Comparison of ENCODE assay signal across 8 cellular contexts in genomic region chr7:29748286-29749099, GRCh38. TPM values are rescaled to one million over a fixed set of nuclear protein-coding genes. Genes with fewer than 3 reads are reported as not detected.
A peak's percentile ranks its signal among the peaks of the same experiment; 100 is the strongest.
DNase-seq lines count a peak whose midpoint lies in the region; ATAC-seq and TF ChIP-seq lines count a peak whose summit lies in the region.

No MANE protein-coding gene starts in this region.

- H2AFZ ChIP-seq in Karpas-422 (ENCODE audit: low read length) (no peak overlapping the region), PC-3 (ENCODE audit: low read length) (no peak overlapping the region), osteoblast (ENCODE audit: low read length) (no peak overlapping the region)

- ATAC-seq in PC-3 = peak; percentile 66

- H3K27ac ChIP-seq in Karpas-422 (ENCODE audit: low read length) = no peak overlapping the region
- peak overlapping the region; percentile 37; the same call in 1 of the 2 replicates for H3K27ac ChIP-seq in PC-3 (ENCODE audit: low read length)
- H3K27ac ChIP-seq in osteoblast (ENCODE audit: low read depth, low read length) = no peak overlapping the region

- intact Hi-C loops in PC-3 (cut with micrococcal nuclease) = loop anchor here (1.0 to 5.0 kb wide), 7 partner anchors 25 to 314 kb away; partner anchors contain the start of gene WIPF3

- H3K4me1 ChIP-seq in Karpas-422 (ENCODE audit: low read length) = no peaks in the 10 kb centered on the region
- peaks cover 9% of the 10 kb centered on the region for H3K4me1 ChIP-seq in PC-3 (ENCODE audit: insufficient read depth, low read length)
- no peaks in the 10 kb centered on the region for H3K4me1 ChIP-seq in osteoblast (ENCODE audit: insufficient read depth, low read length)

- H3K27me3 ChIP-seq in Karpas-422 (ENCODE audit: low read length) (no peaks in the 10 kb centered on the region), PC-3 (ENCODE audit: low read length) (no peaks in the 10 kb centered on the region), osteoblast (ENCODE audit: insufficient read depth, low read length) (no peaks in the 10 kb centered on the region), H7 (ENCODE audit: control insufficient read depth, insufficient read depth, low read length) (no peaks in the 10 kb centered on the region)

- POLR2A ChIA-PET in PC-3 (lab: Charles Lee; ENCODE audit: unreplicated experiment) = interaction anchor here (0.6 kb wide), 2 partner anchors 41 to 90 kb away, joined by 3 read pairs; no protein-coding TSS in a partner anchor

- no peaks in the 10 kb centered on the region for H3F3A ChIP-seq in PC-3 (ENCODE audit: low read length, unreplicated experiment)

- peak; percentile 45 for DNase-seq in COLO829 (ENCODE audit: low spot score)
- DNase-seq in Karpas-422 = peak; percentile 71
- DNase-seq in PC-3 = peak; percentile 73
- DNase-seq in epithelial cell of esophagus (ENCODE audit: low read depth) = peak; percentile 51
- DNase-seq in osteoblast (ENCODE audit: insufficient read length, low spot score, missing footprints) = no peak
- no peak for DNase-seq in H7
- DNase-seq in activated CD4-positive, alpha-beta T cell treated with anti-CD3 and anti-CD28 coated beads, Interleukin-2, amount 50 U/mL, for 4 hours = no peak
- no peak for DNase-seq in UCSD-AML1 (lab: John Stamatoyannopoulos, UW; ENCODE audit: unreplicated experiment)

- H3K79me2 ChIP-seq in Karpas-422 (ENCODE audit: low read length) (no peaks in the 10 kb centered on the region), PC-3 (ENCODE audit: low read length) (no peaks in the 10 kb centered on the region), osteoblast (ENCODE audit: insufficient read depth, low read length) (no peaks in the 10 kb centered on the region)

- H3K4me3 ChIP-seq in Karpas-422 (ENCODE audit: low read length) (no peak overlapping the region), PC-3 (ENCODE audit: low read length) (0 out of 2 replicates have a peak overlapping the region, but pooled peaks have one; percentile 27), epithelial cell of esophagus (ENCODE audit: low read length) (no peak overlapping the region), osteoblast (ENCODE audit: insufficient read depth, low read length) (no peak overlapping the region), H7 (ENCODE audit: insufficient read depth, low read depth, low read length) (no peak overlapping the region)

- H3K9me3 ChIP-seq in Karpas-422 (ENCODE audit: low read length) = no peaks in the 10 kb centered on the region
- no peaks in the 10 kb centered on the region for H3K9me3 ChIP-seq in PC-3 (ENCODE audit: low read length)
- no peaks in the 10 kb centered on the region for H3K9me3 ChIP-seq in osteoblast (ENCODE audit: low read depth, low read length)

- TF ChIP-seq CTCF in PC-3 (conservative IDR thresholded peaks at IDR 0.05; ENCODE audit: low read depth, low read length) (peak; percentile 73), epithelial cell of esophagus (IDR thresholded peaks at IDR 0.05; ENCODE audit: insufficient read depth, low read depth, low read length, missing control alignments) (peak; percentile 62), osteoblast (IDR thresholded peaks at IDR 0.05; ENCODE audit: extremely low read depth, low read depth, low read length) (peak; percentile 59)

- H3K9ac ChIP-seq in Karpas-422 (ENCODE audit: low read length) (no peak overlapping the region), PC-3 (ENCODE audit: low read length) (no peak overlapping the region)

- H3K9me2 ChIP-seq in Karpas-422 (replicated peaks; ENCODE audit: insufficient read depth, low read length) = no peaks in the 10 kb centered on the region
- no peaks in the 10 kb centered on the region for H3K9me2 ChIP-seq in PC-3 (replicated peaks; ENCODE audit: low read length)

- H3K36me3 ChIP-seq in Karpas-422 (ENCODE audit: insufficient read depth, low read length) = no peaks in the 10 kb centered on the region
- H3K36me3 ChIP-seq in PC-3 (ENCODE audit: low read depth, low read length) = no peaks in the 10 kb centered on the region
- no peaks in the 10 kb centered on the region for H3K36me3 ChIP-seq in osteoblast (ENCODE audit: insufficient read depth, low read length)
- no peaks in the 10 kb centered on the region for H3K36me3 ChIP-seq in H7 (replicated peaks; ENCODE audit: control insufficient read depth, insufficient read depth, low read length)

- CTCF ChIA-PET in PC-3 (lab: Charles Lee) = interaction anchor here (0.5 to 1.4 kb wide), 7 partner anchors 64 to 558 kb away, joined by 3 to 10 read pairs (median 5); no protein-coding TSS in a partner anchor

- H3K4me2 ChIP-seq in Karpas-422 (ENCODE audit: low read depth, low read length, poor library complexity, severe bottlenecking) (no peak overlapping the region), PC-3 (ENCODE audit: low read length) (peak overlapping the region; percentile 71), osteoblast (ENCODE audit: insufficient read depth, low read length) (no peak overlapping the region)

- BruUV-seq in PC-3 (replicated peaks; lab: Mats Ljungman, UMichigan) = TSS peak; percentile 32

- H4K20me1 ChIP-seq in Karpas-422 (ENCODE audit: insufficient read depth, low read depth, low read length) (no peaks in the 10 kb centered on the region), PC-3 (ENCODE audit: low read length) (no peaks in the 10 kb centered on the region), osteoblast (ENCODE audit: insufficient read depth, low read length) (no peaks in the 10 kb centered on the region)

RNA-seq across cellular contexts. Expression of gene WIPF3, which starts 57.8 kb away (rescaled TPM):
- not detected in 2 replicates for total RNA-seq in Karpas-422 (2014; rRNA removed; shearing (Covaris generic); ENCODE audit: low replicate concordance)
- total RNA-seq in PC-3 (2014; rRNA removed) (3.3 and 3.4 TPM in 2 replicates), osteoblast (under 0.01 TPM in 1 of 2 replicates, not detected in the other)
- total RNA-seq in H7 (2014; rRNA removed; shearing (Covaris generic)) = 1.4 and 2.5 TPM in 2 replicates

Comparison
In these comparisons a context has a peak if more than half of its experiments do, and no peak if none do; other contexts are left out.
1. DNase-seq: peak in COLO829 (single experiment), Karpas-422 (single experiment), PC-3 (single experiment) and epithelial cell of esophagus (single experiment); none in osteoblast (single experiment), H7 (single experiment), activated CD4-positive, alpha-beta T cell treated with anti-CD3 and anti-CD28 coated beads, Interleukin-2, amount 50 U/mL, for 4 hours (0 of 2) and UCSD-AML1 (single experiment).
2. Peak in every context shown above with its lines, with median percentiles within 50 percentile points of each other: CTCF ChIP-seq.